Comparison of ENCODE assay signal across 12 cellular contexts in genomic region chr22:32244547-32244946, GRCh38. TPM values are rescaled to one million over a fixed set of nuclear protein-coding genes. Genes with fewer than 3 reads are reported as not detected.
"Had no signal": no experiment of that assay in that cellular context is flagged by ENCODE, and none has a peak within 500 bp of the region (broad histone marks: within the 10 kb centered on the region; RNA-seq: fewer than 3 reads in every experiment).

No MANE protein-coding gene starts in this region.

- ATAC-seq: GM23338, HCT116 had no signal

- H3K9me3 ChIP-seq: HAP-1 had no signal

- DNase-seq: GM23248, GOT3, H7, H9, HCEC 1CT, HFFc6 had no signal

- H3K36me3 ChIP-seq: HAP-1 had no signal

- H3K4me1 ChIP-seq: HAP-1 had no signal

- H3K9ac ChIP-seq: GM23248 had no signal

- H3K4me2 ChIP-seq: GM23338 had no signal

- H2AFZ ChIP-seq: GM23248, GM23338 had no signal

- H3K4me3 ChIP-seq: GM23248, GM23338, HAP-1 had no signal

- H3K27ac ChIP-seq: GM23248 had no signal

- FAIRE-seq: H1, H54 had no signal

RNA-seq across cellular contexts. Expression of gene SLC5A4, which starts 10.6 kb away (rescaled TPM):
- total RNA-seq: GM23248, GM23338, H1, H7, H9, HFFc6 had no signal
- polyA plus RNA-seq: GM23248 had no signal

RNA-seq across cellular contexts. Expression of gene RFPL2, which starts 39.7 kb away (rescaled TPM):
- total RNA-seq: GM23248, GM23338, H4, H9, HFFc6 had no signal
- polyA plus RNA-seq: GM23248 had no signal
